ENCODE assay signal across 11 cellular contexts in genomic region chr1:209926045-209926444, GRCh38. TPM values are rescaled to one million over a fixed set of nuclear protein-coding genes. Genes with fewer than 3 reads are reported as not detected.
DNase-seq lines count a peak whose midpoint lies in the region; ATAC-seq and TF ChIP-seq lines count a peak whose summit lies in the region.
"Had no signal": no experiment of that assay in that cellular context is flagged by ENCODE, and none has a peak within 500 bp of the region (broad histone marks: within the 10 kb centered on the region; RNA-seq: fewer than 3 reads in every experiment).

No MANE protein-coding gene starts in this region.

- H3K4me3 Mint-ChIP-seq in activated naive CD8-positive, alpha-beta T cell treated with anti-CD3 and anti-CD28 coated beads for 36 hours = no peak overlapping the region

- TF ChIP-seq CTCF in astrocyte of the spinal cord (IDR thresholded peaks at IDR 0.05; ENCODE audit: low read depth, low read length) = no peak
- no peak for TF ChIP-seq CTCF in retinal pigment epithelial cell (conservative IDR thresholded peaks at IDR 0.05; ENCODE audit: low read depth, low read length)

- DNase-seq in GM04504 (ENCODE audit: low read depth) (peak; percentile 54), NCI-H2107 treated with DMSO at 0.1 percent for 48 hours (lab: John Stamatoyannopoulos, UW; ENCODE audit: unreplicated experiment) (peak; percentile 98), astrocyte of the spinal cord (ENCODE audit: low read depth, low spot score) (peak; percentile 95), retinal pigment epithelial cell (ENCODE audit: low read depth) (peak; percentile 97), cortex of kidney (lab: John Stamatoyannopoulos, UW) (no peak), activated gamma-delta T cell (lab: John Stamatoyannopoulos, UW) (no peak)
- DNase-seq in activated naive CD8-positive, alpha-beta T cell treated with anti-CD3 and anti-CD28 coated beads for 36 hours = no peak
- DNase-seq: activated CD4-positive, CD25-positive, alpha-beta regulatory T cell; stimulated activated CD4-positive, alpha-beta T cell treated with anti-CD3 and anti-CD28 coated beads, Interleukin-12 subunit alpha, Interleukin-12 subunit beta, amount 100 ng/mL, for 4 hours had no signal

- in situ Hi-C loops in astrocyte of the spinal cord (cut with HindIII; ENCODE audit: low sequenced_read_pairs) = no loop called here

- H3K36me3 Mint-ChIP-seq in activated naive CD8-positive, alpha-beta T cell treated with anti-CD3 and anti-CD28 coated beads for 36 hours = no peaks in the 10 kb centered on the region

- no peak overlapping the region for H3K27ac Mint-ChIP-seq in activated naive CD8-positive, alpha-beta T cell treated with anti-CD3 and anti-CD28 coated beads for 36 hours

- no peaks in the 10 kb centered on the region for H3K9me3 Mint-ChIP-seq in activated naive CD8-positive, alpha-beta T cell treated with anti-CD3 and anti-CD28 coated beads for 36 hours

- H3K4me3 ChIP-seq in astrocyte of the spinal cord (ENCODE audit: low read depth, low read length) = no peak overlapping the region
- H3K4me3 ChIP-seq in retinal pigment epithelial cell (ENCODE audit: low read length) = no peak overlapping the region
- H3K4me3 ChIP-seq: suprapubic skin had no signal

- H3K4me1 Mint-ChIP-seq in activated naive CD8-positive, alpha-beta T cell treated with anti-CD3 and anti-CD28 coated beads for 36 hours = no peaks in the 10 kb centered on the region

- peaks cover 28% of the 10 kb centered on the region for H3K27me3 Mint-ChIP-seq in activated naive CD8-positive, alpha-beta T cell treated with anti-CD3 and anti-CD28 coated beads for 36 hours

- ATAC-seq in HG02588 (IDR thresholded peaks at IDR 0.05; ENCODE audit: unreplicated experiment) = no peak

RNA-seq across cellular contexts. Expression of gene SYT14, which starts 12.0 kb away (rescaled TPM):
- not detected for total RNA-seq in activated naive CD8-positive, alpha-beta T cell treated with anti-CD3 and anti-CD28 coated beads for 36 hours

Comparison
In these comparisons a context has a peak if more than half of its experiments do, and no peak if none do; other contexts are left out.
1. DNase-seq: peak in GM04504 (single experiment), NCI-H2107 treated with DMSO at 0.1 percent for 48 hours (single experiment), astrocyte of the spinal cord (single experiment) and retinal pigment epithelial cell (single experiment); none in cortex of kidney (single experiment), activated naive CD8-positive, alpha-beta T cell treated with anti-CD3 and anti-CD28 coated beads for 36 hours (single experiment) and activated gamma-delta T cell (single experiment).